ENCODE assay signal across 1 cellular context in the genomic region with DNA sequence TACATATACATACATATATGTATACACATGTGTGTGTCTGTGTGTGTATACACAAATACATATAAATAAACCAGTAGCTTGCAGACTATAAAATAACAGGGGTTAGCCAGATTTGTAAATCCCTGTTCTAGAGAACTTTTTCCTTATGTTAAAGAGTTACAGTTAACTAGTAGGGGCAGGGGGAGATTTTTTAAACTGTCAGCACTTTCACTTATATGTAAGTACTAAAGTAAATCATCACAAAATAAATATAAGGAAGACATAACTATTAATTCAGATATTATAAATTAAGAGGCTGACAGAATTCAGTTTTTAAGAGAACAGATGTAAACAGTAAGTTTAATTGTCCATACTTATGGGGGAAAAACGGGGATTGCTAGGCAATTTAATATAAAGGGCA.
TF ChIP-seq lines count a peak whose summit lies in the region.

No MANE protein-coding gene starts in this region.

TF ChIP-seq in HepG2, 621 proteins besides CTCF, POLR2A, EP300 and RAD21 (continued from another document):
- TF ChIP-seq, protein P1, sequence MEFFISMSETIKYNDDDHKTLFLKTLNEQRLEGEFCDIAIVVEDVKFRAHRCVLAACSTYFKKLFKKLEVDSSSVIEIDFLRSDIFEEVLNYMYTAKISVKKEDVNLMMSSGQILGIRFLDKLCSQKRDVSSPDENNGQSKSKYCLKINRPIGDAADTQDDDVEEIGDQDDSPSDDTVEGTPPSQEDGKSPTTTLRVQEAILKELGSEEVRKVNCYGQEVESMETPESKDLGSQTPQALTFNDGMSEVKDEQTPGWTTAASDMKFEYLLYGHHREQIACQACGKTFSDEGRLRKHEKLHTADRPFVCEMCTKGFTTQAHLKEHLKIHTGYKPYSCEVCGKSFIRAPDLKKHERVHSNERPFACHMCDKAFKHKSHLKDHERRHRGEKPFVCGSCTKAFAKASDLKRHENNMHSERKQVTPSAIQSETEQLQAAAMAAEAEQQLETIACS (CRISPR knock-in tag; IDR thresholded peaks at IDR 0.05): no peak
- TF ChIP-seq TCF7L2 (IDR thresholded peaks at IDR 0.05; ENCODE audit: low read depth, low read length) (no peak), ZNF207 (IDR thresholded peaks at IDR 0.05; ENCODE audit: borderline replicate concordance) (no peak), MAFF (IDR thresholded peaks at IDR 0.05; ENCODE audit: low read depth, low read length) (peak; percentile 28; the same call in 1 of the 2 replicates), ZNF780A (CRISPR knock-in tag; IDR thresholded peaks at IDR 0.05) (no peak)
TF ChIP-seq in HepG2: peak in this region for 2.
